9 cellular contexts compared by ENCODE assay signal in genomic region chr17:48113201-48113676, GRCh38.
DNase-seq lines count a peak whose midpoint lies in the region; ATAC-seq lines count a peak whose summit lies in the region.
"Had no signal": no experiment of that assay in that cellular context is flagged by ENCODE, and none has a peak within 500 bp of the region (broad histone marks: within the 10 kb centered on the region; RNA-seq: fewer than 3 reads in every experiment).

No MANE protein-coding gene starts in this region.

- ATAC-seq in GM21786 (IDR thresholded peaks at IDR 0.05; ENCODE audit: unreplicated experiment) (peak; percentile 41), GM19455 (IDR thresholded peaks at IDR 0.05; ENCODE audit: unreplicated experiment) (no peak), HG03571 (IDR thresholded peaks at IDR 0.05; ENCODE audit: unreplicated experiment) (no peak)

- DNase-seq in CD1c-positive myeloid dendritic cell (ENCODE audit: extremely low spot score) = peak; percentile 65
- DNase-seq in T-helper 22 cell (ENCODE audit: low read depth) = peak; percentile 8
- DNase-seq in effector CD8-positive, alpha-beta T cell (lab: John Stamatoyannopoulos, UW) = peak; percentile 13
- DNase-seq in NCI-H2171 (lab: John Stamatoyannopoulos, UW) = no peak
- no peak for DNase-seq in NCI-H345 (lab: John Stamatoyannopoulos, UW)
- DNase-seq: trophoblast cell had no signal

Comparison
In these comparisons a context has a peak if more than half of its experiments do, and no peak if none do; other contexts are left out.
1. DNase-seq: peak in CD1c-positive myeloid dendritic cell (single experiment), T-helper 22 cell (single experiment) and effector CD8-positive, alpha-beta T cell (single experiment); none in NCI-H2171 (single experiment) and NCI-H345 (single experiment).